20 cellular contexts compared by ENCODE assay signal in the genomic region with DNA sequence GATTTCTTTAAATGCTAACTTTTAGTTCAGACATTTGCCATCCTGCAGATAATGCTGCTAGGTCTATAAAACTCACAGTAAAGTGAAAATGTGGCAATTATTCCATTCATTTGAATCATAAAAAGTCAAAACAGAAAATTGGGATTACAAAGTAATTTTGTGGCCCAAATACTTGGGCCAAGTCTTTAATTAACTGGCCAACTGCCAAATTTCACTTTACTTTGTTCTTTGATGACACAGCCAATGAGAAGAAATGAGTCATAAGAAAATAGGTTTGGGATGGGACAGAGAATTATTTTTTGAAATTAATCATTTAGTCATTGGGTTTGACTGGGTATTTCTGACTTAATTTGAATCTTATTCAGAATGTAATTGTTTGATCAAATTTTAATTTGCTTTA.
DNase-seq lines count a peak whose midpoint lies in the region; TF ChIP-seq lines count a peak whose summit lies in the region.
"Had no signal": no experiment of that assay in that cellular context is flagged by ENCODE, and none has a peak within 500 bp of the region (broad histone marks: within the 10 kb centered on the region; RNA-seq: fewer than 3 reads in every experiment).

No MANE protein-coding gene starts in this region.

- H3F3A ChIP-seq in smooth muscle cell (ENCODE audit: low read depth): no peaks in the 10 kb centered on the region

- H3K9me3 ChIP-seq in smooth muscle cell (replicated peaks; ENCODE audit: low read depth) (no peaks in the 10 kb centered on the region), osteoblast (ENCODE audit: low read depth, low read length) (no peaks in the 10 kb centered on the region)
- H3K9me3 ChIP-seq: heart right ventricle, psoas muscle, thyroid gland had no signal

- H4K20me1 ChIP-seq in smooth muscle cell (ENCODE audit: low read depth) (no peaks in the 10 kb centered on the region), osteoblast (ENCODE audit: insufficient read depth, low read length) (no peaks in the 10 kb centered on the region)

- no peak overlapping the region for H3K4me3 ChIP-seq in smooth muscle cell
- no peak overlapping the region for H3K4me3 ChIP-seq in osteoblast (ENCODE audit: insufficient read depth, low read length)
- H3K4me3 ChIP-seq: heart right ventricle, psoas muscle, thyroid gland had no signal

- H3K36me3 ChIP-seq in smooth muscle cell (ENCODE audit: low read depth) (no peaks in the 10 kb centered on the region), osteoblast (ENCODE audit: insufficient read depth, low read length) (no peaks in the 10 kb centered on the region)
- H3K36me3 ChIP-seq: thyroid gland had no signal

- H3K27me3 ChIP-seq in smooth muscle cell (ENCODE audit: low read depth) (no peaks in the 10 kb centered on the region), osteoblast (ENCODE audit: insufficient read depth, low read length) (peaks cover 4% of the 10 kb centered on the region)
- H3K27me3 ChIP-seq: heart right ventricle, thyroid gland had no signal

- TF ChIP-seq CTCF in smooth muscle cell (IDR thresholded peaks at IDR 0.05; ENCODE audit: borderline replicate concordance, insufficient read depth, poor library complexity, severe bottlenecking) (no peak), osteoblast (IDR thresholded peaks at IDR 0.05; ENCODE audit: extremely low read depth, low read depth, low read length) (no peak)

- no peak overlapping the region for H2AFZ ChIP-seq in smooth muscle cell (ENCODE audit: low read depth)
- no peak overlapping the region for H2AFZ ChIP-seq in osteoblast (ENCODE audit: low read length)

- DNase-seq in HCEC 1CT (peak; percentile 24), RKO (ENCODE audit: low spot score) (peak; percentile 22), caudate nucleus (lab: John Stamatoyannopoulos, UW) (no peak), smooth muscle cell (lab: John Stamatoyannopoulos, UW; ENCODE audit: unreplicated experiment) (no peak), SHP77 treated with DMSO at 0.1 percent for 48 hours (lab: John Stamatoyannopoulos, UW) (no peak), osteoblast (ENCODE audit: insufficient read length, low spot score, missing footprints) (no peak), OCI-M2 (lab: John Stamatoyannopoulos, UW; ENCODE audit: unreplicated experiment) (no peak)
- DNase-seq: activated CD4-positive, alpha-beta T cell treated with anti-CD3 and anti-CD28 coated beads for 1 hour; activated effector memory CD4-positive, alpha-beta T cell treated with Interleukin-2 at 50 U/mL for 16 hours; C1 segment of cervical spinal cord; DMS153; GOT3; islet precursor cell; Karpas-422; NCI-H1417 treated with DMSO at 0.1 percent for 48 hours; psoas muscle; Right ventricle myocardium superior; stimulated activated CD4-positive, alpha-beta T cell treated with anti-CD3 and anti-CD28 coated beads, Interleukin-12 subunit alpha, Interleukin-12 subunit beta, amount 100 ng/mL, for 4 hours; thyroid gland had no signal

- H3K4me2 ChIP-seq in smooth muscle cell (peak overlapping the region; percentile 4), osteoblast (ENCODE audit: insufficient read depth, low read length) (no peak overlapping the region)

- peak overlapping the region; percentile 22 for H3K27ac ChIP-seq in caudate nucleus (ENCODE audit: low read depth, low read length)
- peak overlapping the region; percentile 9 for H3K27ac ChIP-seq in smooth muscle cell (ENCODE audit: low read depth)
- no peak overlapping the region for H3K27ac ChIP-seq in osteoblast (ENCODE audit: low read depth, low read length)
- H3K27ac ChIP-seq: psoas muscle, thyroid gland had no signal

- no peak overlapping the region for H3K9ac ChIP-seq in smooth muscle cell (ENCODE audit: low read depth)

- H3K79me2 ChIP-seq in smooth muscle cell (ENCODE audit: low read depth) (no peaks in the 10 kb centered on the region), osteoblast (ENCODE audit: insufficient read depth, low read length) (no peaks in the 10 kb centered on the region)

- H3K4me1 ChIP-seq in smooth muscle cell (ENCODE audit: low read depth): peaks cover 7% of the 10 kb centered on the region
- peaks cover 8% of the 10 kb centered on the region for H3K4me1 ChIP-seq in osteoblast (ENCODE audit: insufficient read depth, low read length)
- H3K4me1 ChIP-seq: psoas muscle, thyroid gland had no signal

Comparison
In these comparisons a context has a peak if more than half of its experiments do, and no peak if none do; other contexts are left out.
1. DNase-seq: peak in HCEC 1CT (single experiment) and RKO (single experiment); none in caudate nucleus (0 of 61), smooth muscle cell (single experiment), SHP77 treated with DMSO at 0.1 percent for 48 hours (single experiment), osteoblast (single experiment) and OCI-M2 (single experiment).